ENCODE assay signal across 1 cellular context in genomic region chrX:86012188-86012587, GRCh38.
TF ChIP-seq lines count a peak whose summit lies in the region.

No MANE protein-coding gene starts in this region.

TF ChIP-seq in WTC11, 78 proteins besides CTCF, POLR2A, EP300 and RAD21 (continued from another document):
- TF ChIP-seq FOXP4 (CRISPR knock-in tag; IDR thresholded peaks at IDR 0.05) (no peak), ZMAT4 (CRISPR knock-in tag; IDR thresholded peaks at IDR 0.05) (no peak)
TF ChIP-seq in WTC11: peak in this region for 0.
